Comparison of ENCODE assay signal across 9 cellular contexts in the genomic region with DNA sequence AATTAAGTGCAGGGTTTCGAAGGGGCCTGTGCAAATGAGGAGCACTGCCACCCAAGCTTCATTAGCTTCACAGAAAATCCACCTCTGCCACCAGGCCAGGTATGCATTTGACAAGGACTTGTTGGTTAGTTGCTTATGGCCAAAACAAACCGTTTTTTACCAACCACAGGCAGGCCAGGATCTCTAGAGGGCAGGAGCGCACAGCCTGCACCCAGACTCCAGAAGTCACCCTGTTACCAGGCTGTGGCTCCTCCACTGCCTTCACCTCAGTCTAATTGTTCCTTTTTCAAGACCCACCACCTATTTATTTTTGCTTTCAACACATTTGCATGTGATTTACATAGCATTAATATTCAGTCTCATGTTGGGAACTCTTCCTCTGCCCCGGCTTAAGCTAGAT.
A peak's percentile ranks its signal among the peaks of the same experiment; 100 is the strongest.
DNase-seq lines count a peak whose midpoint lies in the region; ATAC-seq and TF ChIP-seq lines count a peak whose summit lies in the region.
"Had no signal": no experiment of that assay in that cellular context is flagged by ENCODE, and none has a peak within 500 bp of the region (broad histone marks: within the 10 kb centered on the region; RNA-seq: fewer than 3 reads in every experiment).

No MANE protein-coding gene starts in this region.

- H3K36me3 ChIP-seq in breast epithelium (no peaks in the 10 kb centered on the region), endodermal cell (ENCODE audit: control insufficient read depth, insufficient read depth, low read length) (no peaks in the 10 kb centered on the region)

- H3K9me3 ChIP-seq in breast epithelium (no peaks in the 10 kb centered on the region), endodermal cell (ENCODE audit: control insufficient read depth, low read length) (no peaks in the 10 kb centered on the region)

- H3K9me3 Mint-ChIP-seq in MCF 10A (ENCODE audit: unreplicated experiment) (no peaks in the 10 kb centered on the region), endodermal cell (no peaks in the 10 kb centered on the region)

- H3K4me1 Mint-ChIP-seq in MCF 10A (ENCODE audit: insufficient read depth, unreplicated experiment) (no peaks in the 10 kb centered on the region), endodermal cell (peaks cover 22% of the 10 kb centered on the region)

- POLR2A ChIA-PET in MCF 10A (lab: Yijun Ruan, JAX) = interaction anchor here (1.1 to 1.7 kb wide), 2 partner anchors 11 to 12 kb away, joined by 4 to 5 read pairs; no protein-coding TSS in a partner anchor

- no peak for TF ChIP-seq POLR2A in breast epithelium (IDR thresholded peaks at IDR 0.05)

- DNase-seq in MCF 10A (ENCODE audit: unreplicated experiment) (peak; percentile 66), breast epithelium (ENCODE audit: low spot score in 2 of 2) (no peak), NCI-H460 (ENCODE audit: extremely low read depth, low read depth) (peak; percentile 16), endodermal cell (peak; percentile 67), retinal pigment epithelial cell (ENCODE audit: low read depth) (no peak)
- DNase-seq in activated T-cell treated with anti-CD3 and anti-CD28 coated beads, Interleukin-2, amount 50 U/mL, for 1 hour = no peak
- DNase-seq in stimulated activated naive CD4-positive, alpha-beta T cell treated with Interleukin-2 at 50 U/mL for 16 hours (lab: John Stamatoyannopoulos, UW) = no peak

- H3K4me3 Mint-ChIP-seq in MCF 10A (ENCODE audit: unreplicated experiment) (no peak overlapping the region), endodermal cell (no peak overlapping the region)

- no peak overlapping the region for H3K9ac ChIP-seq in endodermal cell (ENCODE audit: extremely low read depth, low read length, poor library complexity, severe bottlenecking)

- BruUV-seq in MCF 10A (replicated peaks; lab: Mats Ljungman, UMichigan) = no TSS peak

- intact Hi-C loops in MCF 10A (cut with micrococcal nuclease) = loop anchor here (2.0 kb wide), 2 partner anchors 71 to 101 kb away; no protein-coding TSS in a partner anchor
- intact Hi-C loops in breast epithelium (cut with DNase I; ENCODE audit: low total_unique reads) = no loop called here

- H3K4me1 ChIP-seq in breast epithelium (no peaks in the 10 kb centered on the region), endodermal cell (ENCODE audit: control insufficient read depth, insufficient read depth, low read length) (peaks cover 7% of the 10 kb centered on the region)

- no peak overlapping the region for H3K27ac Mint-ChIP-seq in MCF 10A (ENCODE audit: low read depth, unreplicated experiment)
- no peak overlapping the region for H3K27ac Mint-ChIP-seq in endodermal cell

- H3K36me3 Mint-ChIP-seq in MCF 10A (ENCODE audit: insufficient read depth, unreplicated experiment) (no peaks in the 10 kb centered on the region), endodermal cell (ENCODE audit: low read depth) (no peaks in the 10 kb centered on the region)

- H3K27ac ChIP-seq in breast epithelium = no peak overlapping the region
- H3K27ac ChIP-seq in endodermal cell (ENCODE audit: low read depth, low read length) = no peak overlapping the region
- H3K27ac ChIP-seq: epithelial cell of prostate had no signal

- H3K27me3 ChIP-seq in breast epithelium (no peaks in the 10 kb centered on the region), endodermal cell (ENCODE audit: control insufficient read depth, insufficient read depth, low read length, poor library complexity, severe bottlenecking) (no peaks in the 10 kb centered on the region)

- no peak for ATAC-seq in HG03196 (IDR thresholded peaks at IDR 0.05; ENCODE audit: unreplicated experiment)

- H3K27me3 Mint-ChIP-seq in MCF 10A (ENCODE audit: insufficient read depth, unreplicated experiment) (no peaks in the 10 kb centered on the region), endodermal cell (ENCODE audit: insufficient read depth) (peaks cover 3% of the 10 kb centered on the region)

- no peak overlapping the region for H3K4me3 ChIP-seq in breast epithelium
- H3K4me3 ChIP-seq in endodermal cell (ENCODE audit: low read length) = no peak overlapping the region
- H3K4me3 ChIP-seq in retinal pigment epithelial cell (ENCODE audit: low read length) = no peak overlapping the region

- CTCF ChIA-PET in MCF 10A (lab: Yijun Ruan, JAX) = interaction anchor here (0.6 to 3.2 kb wide), 27 partner anchors 9 to 608 kb away, joined by 3 to 23 read pairs (median 5); no protein-coding TSS in a partner anchor

- TF ChIP-seq CTCF in MCF 10A (IDR thresholded peaks at IDR 0.05; ENCODE audit: unreplicated experiment) (peak; percentile 51), breast epithelium (IDR thresholded peaks at IDR 0.05) (no peak), endodermal cell (conservative IDR thresholded peaks at IDR 0.05) (peak; percentile 60), retinal pigment epithelial cell (conservative IDR thresholded peaks at IDR 0.05; ENCODE audit: low read depth, low read length) (peak; percentile 55)

- 75 to 82% methylated on average over 2 to 4 of the region's 4 CpGs for WGBS in endodermal cell (ENCODE audit: insufficient coverage in 1 of 2, insufficient read length in 1 of 2), 2 experiments

Comparison
In these comparisons a context has a peak if more than half of its experiments do, and no peak if none do; other contexts are left out.
1. DNase-seq: peak in MCF 10A (single experiment), NCI-H460 (single experiment) and endodermal cell (single experiment); none in breast epithelium (0 of 2), retinal pigment epithelial cell (single experiment), activated T-cell treated with anti-CD3 and anti-CD28 coated beads, Interleukin-2, amount 50 U/mL, for 1 hour (single experiment) and stimulated activated naive CD4-positive, alpha-beta T cell treated with Interleukin-2 at 50 U/mL for 16 hours (single experiment).
2. CTCF ChIP-seq: peak in MCF 10A (single experiment), endodermal cell (single experiment) and retinal pigment epithelial cell (single experiment); none in breast epithelium (0 of 3).